Comparison of ENCODE assay signal across 1 cellular context in the genomic region with DNA sequence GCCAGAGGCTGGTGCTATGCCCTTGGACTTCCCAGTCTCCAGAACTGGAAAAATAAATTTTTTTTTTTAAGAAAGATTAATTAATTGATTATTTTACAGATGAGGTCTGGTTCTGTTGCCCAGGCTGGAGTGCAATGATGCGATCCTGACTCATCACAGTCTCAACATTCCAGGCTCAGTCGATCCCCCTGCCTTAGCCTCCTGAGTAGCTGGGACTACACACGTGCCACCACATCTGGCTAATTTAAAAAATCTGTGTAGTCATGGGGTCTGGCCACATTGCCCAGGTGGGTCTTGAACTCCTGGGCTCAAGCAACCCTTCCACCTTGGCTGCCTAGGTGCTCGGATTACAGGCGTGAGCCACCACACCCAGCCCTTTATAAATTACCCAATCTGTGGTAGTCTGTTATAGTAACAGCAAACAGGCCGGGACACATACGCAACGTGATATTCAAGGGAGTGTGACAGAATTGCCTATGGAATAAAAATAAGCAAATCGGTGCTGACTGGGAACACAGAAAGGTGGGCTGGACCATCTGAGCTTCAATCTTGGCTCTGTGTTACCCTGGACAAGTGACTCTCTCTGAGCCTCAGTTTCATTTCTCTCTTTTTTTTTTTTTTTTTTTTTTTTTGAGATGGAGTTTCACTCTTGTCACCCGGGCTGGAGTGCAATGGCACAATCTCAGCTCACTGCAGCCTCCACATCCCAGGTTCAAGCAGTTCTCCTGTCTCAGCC.
TF ChIP-seq lines count a peak whose summit lies in the region.

No MANE protein-coding gene starts in this region.

TF ChIP-seq in HEK293, 187 proteins besides CTCF, POLR2A, EP300 and RAD21 (continued from another document):
- peak; percentile 21; the same call in 1 of the 2 replicates for TF ChIP-seq PRDM10 (tag by site-specific recombination; IDR thresholded peaks at IDR 0.05)
- TF ChIP-seq ZNF560 (tag by site-specific recombination; IDR thresholded peaks at IDR 0.05; ENCODE audit: borderline replicate concordance), result 0 out of 2 replicates have a peak, but pooled peaks have one; percentile 7
- no peak for TF ChIP-seq ZNF2 (tag by site-specific recombination; IDR thresholded peaks at IDR 0.05)
- no peak for TF ChIP-seq GFI1B (tag by site-specific recombination; IDR thresholded peaks at IDR 0.05)
- TF ChIP-seq PRDM6 (tag by site-specific recombination; IDR thresholded peaks at IDR 0.05), result no peak
- TF ChIP-seq ZNF335 (tag by site-specific recombination; conservative IDR thresholded peaks at IDR 0.05), result peak; percentile 22; the same call in 1 of the 2 replicates
